Comparison of ENCODE assay signal across 17 cellular contexts in the genomic region with DNA sequence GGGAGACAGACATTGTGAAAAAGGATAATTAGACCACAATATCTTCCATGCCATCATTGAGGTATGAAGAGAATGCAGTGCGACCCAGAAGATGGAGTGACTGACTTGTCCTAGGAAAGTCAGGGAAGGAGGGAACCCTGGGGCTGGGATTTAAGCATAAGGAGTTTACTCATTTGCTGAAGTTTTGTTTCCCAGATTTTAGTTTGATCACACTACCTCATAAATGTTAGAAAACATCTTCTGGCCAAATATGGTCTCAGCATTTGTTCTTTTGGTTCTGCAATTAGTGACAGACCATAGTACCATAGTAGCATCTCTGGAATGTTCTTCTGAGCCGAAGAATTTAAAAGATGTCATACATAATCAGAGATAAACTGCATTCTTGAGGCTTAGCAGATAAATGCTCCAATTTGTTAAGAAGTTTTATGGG.
DNase-seq lines count a peak whose midpoint lies in the region; ATAC-seq and TF ChIP-seq lines count a peak whose summit lies in the region.
"Had no signal": no experiment of that assay in that cellular context is flagged by ENCODE, and none has a peak within 500 bp of the region (broad histone marks: within the 10 kb centered on the region; RNA-seq: fewer than 3 reads in every experiment).

No MANE protein-coding gene starts in this region.

- H3K4me3 ChIP-seq in AG09309 (ENCODE audit: control insufficient read depth, low read depth, low read length) (no peak overlapping the region), fibroblast of lung (replicated peaks in 1 of 4; ENCODE audit: control extremely low read depth in 1 of 4, insufficient read depth in 1 of 4, low read depth in 3 of 4, low read length in 4 of 4) (no peak overlapping the region), osteoblast (ENCODE audit: insufficient read depth, low read length) (no peak overlapping the region)

- H4K20me1 ChIP-seq in fibroblast of lung (ENCODE audit: control insufficient read depth, extremely low read depth, insufficient read depth, low read length), result no peaks in the 10 kb centered on the region
- H4K20me1 ChIP-seq in osteoblast (ENCODE audit: insufficient read depth, low read length), result no peaks in the 10 kb centered on the region

- H3K79me2 ChIP-seq in fibroblast of lung (ENCODE audit: control insufficient read depth, insufficient read depth, low read length) (no peaks in the 10 kb centered on the region), osteoblast (ENCODE audit: insufficient read depth, low read length) (no peaks in the 10 kb centered on the region)

- no peak overlapping the region for H3K9ac ChIP-seq in fibroblast of lung (ENCODE audit: insufficient read depth, low read length)

- TF ChIP-seq CTCF in AG09309 (IDR thresholded peaks at IDR 0.05; ENCODE audit: control insufficient read depth, insufficient read depth, low read depth, low read length, missing control alignments), result no peak
- no peak for TF ChIP-seq CTCF in fibroblast of lung (conservative IDR thresholded peaks at IDR 0.05 in 1 of 2, IDR thresholded peaks at IDR 0.05 in 1 of 2; ENCODE audit: low read depth in 1 of 2, low read length in 2 of 2)
- TF ChIP-seq CTCF in osteoblast (IDR thresholded peaks at IDR 0.05; ENCODE audit: extremely low read depth, low read depth, low read length), result no peak

- ATAC-seq in GM18502 (IDR thresholded peaks at IDR 0.05; ENCODE audit: poor library complexity, unreplicated experiment) (no peak), GM18870 (IDR thresholded peaks at IDR 0.05; ENCODE audit: unreplicated experiment) (no peak)
- ATAC-seq in stimulated activated memory B cell treated with anti-CD40 and anti-IgM and Interleukin-4, amounts not matched to agents 10 μg/mL and 1 μg/mL and 100 μg/mL, for 72 hours, result no peak

- H3K4me2 ChIP-seq in fibroblast of lung (ENCODE audit: extremely low read depth, insufficient read depth, low read length) (no peak overlapping the region), osteoblast (ENCODE audit: insufficient read depth, low read length) (peak overlapping the region; percentile 31)

- no peaks in the 10 kb centered on the region for H3K36me3 Mint-ChIP-seq in stimulated activated memory B cell treated with anti-CD40 and anti-IgM and Interleukin-4, amounts not matched to agents 10 μg/mL and 1 μg/mL and 100 μg/mL, for 72 hours
- H3K36me3 Mint-ChIP-seq: activated naive CD4-positive, alpha-beta T cell treated with anti-CD3 and anti-CD28 coated beads, Interleukin-2, amount 50 U/mL, for 24 hours had no signal

- peaks cover 24% of the 10 kb centered on the region for H3K4me1 ChIP-seq in fibroblast of lung (ENCODE audit: control insufficient read depth, extremely low read depth, insufficient read depth, low read length)
- peaks cover 48% of the 10 kb centered on the region for H3K4me1 ChIP-seq in osteoblast (ENCODE audit: insufficient read depth, low read length)

- no peak overlapping the region for H3K4me3 Mint-ChIP-seq in stimulated activated memory B cell treated with anti-CD40 and anti-IgM and Interleukin-4, amounts not matched to agents 10 μg/mL and 1 μg/mL and 100 μg/mL, for 72 hours
- H3K4me3 Mint-ChIP-seq: activated naive CD4-positive, alpha-beta T cell treated with anti-CD3 and anti-CD28 coated beads, Interleukin-2, amount 50 U/mL, for 24 hours; T-helper 1 cell treated with Interleukin-12 subunit alpha and Interleukin-12 subunit beta and Interleukin-4 antibody, amounts not matched to agents 30 μg/mL and 1 μg/mL, for 36 hours had no signal

- H3K9me3 Mint-ChIP-seq in stimulated activated memory B cell treated with anti-CD40 and anti-IgM and Interleukin-4, amounts not matched to agents 10 μg/mL and 1 μg/mL and 100 μg/mL, for 72 hours, result no peaks in the 10 kb centered on the region
- H3K9me3 Mint-ChIP-seq: activated naive CD4-positive, alpha-beta T cell treated with anti-CD3 and anti-CD28 coated beads, Interleukin-2, amount 50 U/mL, for 24 hours; T-helper 1 cell treated with Interleukin-12 subunit alpha and Interleukin-12 subunit beta and Interleukin-4 antibody, amounts not matched to agents 30 μg/mL and 1 μg/mL, for 36 hours had no signal

- H2AFZ ChIP-seq in fibroblast of lung (ENCODE audit: low read length) (no peak overlapping the region), osteoblast (ENCODE audit: low read length) (peak overlapping the region; percentile 10)

- no peak overlapping the region for H3K27ac ChIP-seq in fibroblast of lung (ENCODE audit: insufficient read depth, low read length)
- H3K27ac ChIP-seq in osteoblast (ENCODE audit: low read depth, low read length), result peak overlapping the region; percentile 74
- H3K27ac ChIP-seq: neutrophil had no signal

- H3K27ac Mint-ChIP-seq in stimulated activated memory B cell treated with anti-CD40 and anti-IgM and Interleukin-4, amounts not matched to agents 10 μg/mL and 1 μg/mL and 100 μg/mL, for 72 hours, result no peak overlapping the region
- H3K27ac Mint-ChIP-seq: activated naive CD4-positive, alpha-beta T cell treated with anti-CD3 and anti-CD28 coated beads, Interleukin-2, amount 50 U/mL, for 24 hours; T-helper 1 cell treated with Interleukin-12 subunit alpha and Interleukin-12 subunit beta and Interleukin-4 antibody, amounts not matched to agents 30 μg/mL and 1 μg/mL, for 36 hours had no signal

- no peaks in the 10 kb centered on the region for H3K4me1 Mint-ChIP-seq in stimulated activated memory B cell treated with anti-CD40 and anti-IgM and Interleukin-4, amounts not matched to agents 10 μg/mL and 1 μg/mL and 100 μg/mL, for 72 hours
- H3K4me1 Mint-ChIP-seq: activated naive CD4-positive, alpha-beta T cell treated with anti-CD3 and anti-CD28 coated beads, Interleukin-2, amount 50 U/mL, for 24 hours had no signal

- no peaks in the 10 kb centered on the region for H3K9me3 ChIP-seq in fibroblast of lung (ENCODE audit: control insufficient read depth, insufficient read depth, low read depth, low read length)
- H3K9me3 ChIP-seq in osteoblast (ENCODE audit: low read depth, low read length), result no peaks in the 10 kb centered on the region
- H3K9me3 ChIP-seq: BE2C, neutrophil had no signal

- DNase-seq in AG09309 (ENCODE audit: low read depth) (peak; percentile 69), RPMI7951 (ENCODE audit: low read depth) (peak; percentile 45), fibroblast of lung (ENCODE audit: low read depth in 2 of 2) (peak; percentile 39 to 89), osteoblast (ENCODE audit: insufficient read length, low spot score, missing footprints) (no peak), activated T-cell treated with anti-CD3 and anti-CD28 coated beads for 4 hours (no peak)
- DNase-seq: activated CD8-positive, alpha-beta memory T cell treated with anti-CD3 and anti-CD28 coated beads, Interleukin-2, amount 50 U/mL, for 48 hours; BE2C; mammary epithelial cell; NCI-H1930; NCI-H748 treated with DMSO at 0.1 percent for 48 hours; stimulated activated naive CD4-positive, alpha-beta T cell had no signal

- no peaks in the 10 kb centered on the region for H3K27me3 ChIP-seq in fibroblast of lung (ENCODE audit: control insufficient read depth, insufficient read depth, low read length)
- H3K27me3 ChIP-seq in osteoblast (ENCODE audit: insufficient read depth, low read length), result no peaks in the 10 kb centered on the region
- H3K27me3 ChIP-seq: BE2C, neutrophil had no signal

- H3K36me3 ChIP-seq in fibroblast of lung (ENCODE audit: control insufficient read depth, insufficient read depth, low read length) (no peaks in the 10 kb centered on the region), osteoblast (ENCODE audit: insufficient read depth, low read length) (no peaks in the 10 kb centered on the region)
- H3K36me3 ChIP-seq: BE2C, neutrophil had no signal

- H3K27me3 Mint-ChIP-seq in stimulated activated memory B cell treated with anti-CD40 and anti-IgM and Interleukin-4, amounts not matched to agents 10 μg/mL and 1 μg/mL and 100 μg/mL, for 72 hours, result no peaks in the 10 kb centered on the region
- H3K27me3 Mint-ChIP-seq: activated naive CD4-positive, alpha-beta T cell treated with anti-CD3 and anti-CD28 coated beads, Interleukin-2, amount 50 U/mL, for 24 hours had no signal

Comparison
In these comparisons a context has a peak if more than half of its experiments do, and no peak if none do; other contexts are left out.
1. DNase-seq: peak in AG09309 (single experiment), RPMI7951 (single experiment) and fibroblast of lung (2 of 2); none in osteoblast (single experiment) and activated T-cell treated with anti-CD3 and anti-CD28 coated beads for 4 hours (single experiment).